15 cellular contexts compared by ENCODE assay signal in the genomic region with DNA sequence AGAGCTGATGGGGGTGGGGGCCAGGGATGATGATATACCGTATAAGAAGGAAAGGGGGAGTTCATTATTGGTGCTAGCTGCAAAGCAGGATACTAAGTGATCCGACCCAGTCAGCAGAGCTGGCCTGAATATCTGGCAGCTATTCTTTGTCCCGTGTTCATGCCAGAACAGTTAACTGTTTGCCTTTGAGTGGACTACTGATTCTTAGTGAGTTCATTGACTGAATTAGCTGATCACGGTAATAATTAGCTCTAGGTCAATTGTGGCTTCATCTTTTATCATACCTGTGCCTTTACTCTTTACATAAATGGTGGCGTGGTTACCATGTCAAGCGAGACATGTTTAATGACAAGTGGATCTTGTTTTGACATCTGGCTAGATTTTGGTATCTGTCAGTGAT. TPM values are rescaled to one million over a fixed set of nuclear protein-coding genes. Genes with fewer than 3 reads are reported as not detected.
DNase-seq lines count a peak whose midpoint lies in the region; ATAC-seq, FAIRE-seq and TF ChIP-seq lines count a peak whose summit lies in the region.
"Had no signal": no experiment of that assay in that cellular context is flagged by ENCODE, and none has a peak within 500 bp of the region (broad histone marks: within the 10 kb centered on the region; RNA-seq: fewer than 3 reads in every experiment).

No MANE protein-coding gene starts in this region.

- 90% methylated on average over 6 of the region's 6 CpGs for WGBS in HepG2 (ENCODE audit: low lambda C conversion rate)

- in situ Hi-C loops in HepG2 (cut with HindIII; ENCODE audit: extremely low pct_ligation_motif_present, low pct_unique_long_range_greater_than_20kb) = no loop called here

- no peaks in the 10 kb centered on the region for H3K27me3 Mint-ChIP-seq in MCF 10A (ENCODE audit: insufficient read depth, unreplicated experiment)
- H3K27me3 Mint-ChIP-seq in activated naive CD8-positive, alpha-beta T cell = no peaks in the 10 kb centered on the region
- H3K27me3 Mint-ChIP-seq: central memory CD8-positive, alpha-beta T cell had no signal

- H4K20me1 ChIP-seq in HepG2 (ENCODE audit: insufficient read depth, low read length) = peaks cover 35% of the 10 kb centered on the region

- H3K36me3 ChIP-seq in breast epithelium = peaks cover 5% of the 10 kb centered on the region
- peaks cover 46 to 75% of the 10 kb centered on the region in 2 experiments for H3K36me3 ChIP-seq in HepG2 (replicated peaks in 1 of 2; ENCODE audit: control insufficient read depth in 1 of 2, insufficient read depth in 2 of 2, low read length in 2 of 2)
- H3K36me3 ChIP-seq in subcutaneous abdominal adipose tissue (ENCODE audit: control insufficient read depth in 5 of 5, insufficient read depth in 5 of 5, low read length in 5 of 5) = peaks cover 52 to 74% (median 62%) of the 10 kb centered on the region in 5 donors

- ATAC-seq in HepG2 (no peak), HG02970 (IDR thresholded peaks at IDR 0.05; ENCODE audit: low FRiP score, unreplicated experiment) (no peak), GM21576 (IDR thresholded peaks at IDR 0.05; ENCODE audit: unreplicated experiment) (no peak)
- ATAC-seq: mucosa of descending colon had no signal

- TF ChIP-seq EP300 in HepG2 (IDR thresholded peaks at IDR 0.05; ENCODE audit: low read depth in 2 of 2, low read length in 2 of 2) (no peak), HepG2 (CRISPR knock-in tag; IDR thresholded peaks at IDR 0.05; ENCODE audit: borderline replicate concordance) (no peak)

- DNase-seq in MCF 10A (ENCODE audit: unreplicated experiment) = no peak
- no peak for DNase-seq in breast epithelium (ENCODE audit: low spot score in 2 of 2)
- DNase-seq in HepG2 (ENCODE audit: low spot score) = no peak
- no peak for DNase-seq in erythroblast (lab: John Stamatoyannopoulos, UW)
- DNase-seq: AML-193; mucosa of descending colon; NCI-H69; stimulated activated CD4-positive, alpha-beta T cell treated with anti-CD3 and anti-CD28 coated beads, Interleukin-4, amount 100 ng/mL, for 24 hours; stimulated activated naive CD4-positive, alpha-beta T cell treated with Interleukin-2 at 50 U/mL for 16 hours had no signal

- H3K36me3 Mint-ChIP-seq in MCF 10A (ENCODE audit: insufficient read depth, unreplicated experiment) = peaks cover 91% of the 10 kb centered on the region
- peaks cover 33% of the 10 kb centered on the region for H3K36me3 Mint-ChIP-seq in activated naive CD8-positive, alpha-beta T cell

- POLR2A ChIA-PET in MCF 10A (lab: Yijun Ruan, JAX) = interaction anchor here (0.6 kb wide), 2 partner anchors 9 to 21 kb away, joined by 3 to 4 read pairs; no protein-coding TSS in a partner anchor
- POLR2A ChIA-PET in HepG2 (lab: Yijun Ruan, JAX) = interaction anchor here (6.7 kb wide), 1 partner anchor 9 kb away, joined by 59 read pairs; no protein-coding TSS in a partner anchor

- peaks cover 75% of the 10 kb centered on the region for H3K79me2 ChIP-seq in HepG2 (ENCODE audit: insufficient read depth, low read length)

- H3K4me3 Mint-ChIP-seq in MCF 10A (ENCODE audit: unreplicated experiment) = no peak overlapping the region
- H3K4me3 Mint-ChIP-seq in activated naive CD8-positive, alpha-beta T cell = peak overlapping the region; percentile 74

- intact Hi-C loops in MCF 10A (cut with micrococcal nuclease) (no loop called here), breast epithelium (cut with DNase I; ENCODE audit: low total_unique reads) (no loop called here), HepG2 (cut with micrococcal nuclease; ENCODE audit: unreplicated experiment) (loop anchor here (5.0 kb wide), 1 partner anchor 32 kb away; no protein-coding TSS in a partner anchor)

- no peak overlapping the region for H2AFZ ChIP-seq in HepG2 (ENCODE audit: low read length)

- CTCF ChIA-PET in MCF 10A (lab: Yijun Ruan, JAX) (interaction anchor here (0.6 to 3.2 kb wide), 7 partner anchors 10 to 172 kb away, joined by 3 to 28 read pairs (median 5); no protein-coding TSS in a partner anchor), HepG2 (lab: Yijun Ruan, JAX; ENCODE audit: low intra/inter-chr PET ratio, low total read pairs) (no interaction called here)

- H3K4me2 ChIP-seq in HepG2 (ENCODE audit: low read depth, low read length) = no peak overlapping the region

- BruUV-seq in MCF 10A (replicated peaks; lab: Mats Ljungman, UMichigan) (no TSS peak), HepG2 (replicated peaks; lab: Mats Ljungman, UMichigan) (no TSS peak)

- H3K27ac ChIP-seq in breast epithelium = no peak overlapping the region
- no peak overlapping the region for H3K27ac ChIP-seq in HepG2 (ENCODE audit: extremely low read length, insufficient read depth, low read length)
- no peak overlapping the region for H3K27ac ChIP-seq in subcutaneous abdominal adipose tissue (ENCODE audit: low read depth, low read length)

- H3K9me3 ChIP-seq in breast epithelium (no peaks in the 10 kb centered on the region), HepG2 (ENCODE audit: low read length) (no peaks in the 10 kb centered on the region), subcutaneous abdominal adipose tissue (ENCODE audit: control insufficient read depth in 5 of 5, low read length in 5 of 5) (no peaks in the 10 kb centered on the region)
- H3K9me3 ChIP-seq: mucosa of descending colon had no signal

- TF ChIP-seq POLR2A in breast epithelium (IDR thresholded peaks at IDR 0.05) = no peak
- TF ChIP-seq POLR2A in HepG2 (IDR thresholded peaks at IDR 0.05; ENCODE audit: insufficient read depth in 1 of 2, low read depth in 2 of 2, low read length in 2 of 2) = peak in 1 of 2 experiments; percentile 28; a peak in 1 of 4 replicates
- no peak for TF ChIP-seq POLR2A in erythroblast (IDR thresholded peaks at IDR 0.05; ENCODE audit: low read length)

- TF ChIP-seq RAD21 in HepG2 (CRISPR knock-in tag; IDR thresholded peaks at IDR 0.05) = no peak

- H3K4me1 Mint-ChIP-seq in MCF 10A (ENCODE audit: insufficient read depth, unreplicated experiment) = peaks cover 22% of the 10 kb centered on the region
- peaks cover 73% of the 10 kb centered on the region for H3K4me1 Mint-ChIP-seq in activated naive CD8-positive, alpha-beta T cell (ENCODE audit: low read depth)

- no peak for FAIRE-seq in HepG2 (lab: Jason Lieb, UNC)
- FAIRE-seq: TTC549 had no signal

- H3K4me1 ChIP-seq in breast epithelium = peaks cover 0 to 7% of the 10 kb centered on the region in 2 donors
- H3K4me1 ChIP-seq in HepG2 (ENCODE audit: insufficient read depth, low read length) = peaks cover 46% of the 10 kb centered on the region
- peaks cover 0 to 34% (median 20%) of the 10 kb centered on the region in 5 donors for H3K4me1 ChIP-seq in subcutaneous abdominal adipose tissue (ENCODE audit: control insufficient read depth in 5 of 5, insufficient read depth in 5 of 5, low read length in 5 of 5)

- peak overlapping the region; percentile 26 for H3K27ac Mint-ChIP-seq in MCF 10A (ENCODE audit: low read depth, unreplicated experiment)
- peak overlapping the region; percentile 78 for H3K27ac Mint-ChIP-seq in activated naive CD8-positive, alpha-beta T cell

- H3K4me3 ChIP-seq in breast epithelium (peak overlapping the region in 1 of 3 donors; percentile 13), HepG2 (replicated peaks in 1 of 3; ENCODE audit: insufficient read depth in 1 of 3, low read depth in 2 of 3, low read length in 3 of 3) (no peak overlapping the region), subcutaneous abdominal adipose tissue (ENCODE audit: low read depth in 1 of 5, low read length in 5 of 5) (no peak overlapping the region)
- H3K4me3 ChIP-seq: mucosa of descending colon had no signal

- no peak for TF ChIP-seq CTCF in MCF 10A (IDR thresholded peaks at IDR 0.05; ENCODE audit: unreplicated experiment)
- TF ChIP-seq CTCF in breast epithelium (IDR thresholded peaks at IDR 0.05) = no peak
- TF ChIP-seq CTCF in HepG2 (CRISPR knock-in tag; IDR thresholded peaks at IDR 0.05) = no peak

- H3K9me3 Mint-ChIP-seq in MCF 10A (ENCODE audit: unreplicated experiment) = no peaks in the 10 kb centered on the region
- no peaks in the 10 kb centered on the region for H3K9me3 Mint-ChIP-seq in activated naive CD8-positive, alpha-beta T cell (ENCODE audit: low read depth)
- H3K9me3 Mint-ChIP-seq: central memory CD8-positive, alpha-beta T cell had no signal

- H3K27me3 ChIP-seq in breast epithelium (no peaks in the 10 kb centered on the region), HepG2 (ENCODE audit: control insufficient read depth in 1 of 2, insufficient read depth in 2 of 2, low read length in 2 of 2) (no peaks in the 10 kb centered on the region), subcutaneous abdominal adipose tissue (ENCODE audit: control insufficient read depth in 5 of 5, insufficient read depth in 4 of 5, low read length in 5 of 5) (no peaks in the 10 kb centered on the region)

- H3K9ac ChIP-seq in HepG2 (ENCODE audit: insufficient read depth, low read depth, low read length) (no peak overlapping the region), subcutaneous abdominal adipose tissue (ENCODE audit: low read length in 5 of 5) (peak overlapping the region in 4 of 5 donors; percentile 35 to 67 (median 42))

RNA-seq across cellular contexts. Expression of a gene that starts 5.3 kb away (rescaled TPM):
- total RNA-seq in MCF 10A (2022) = 522 and 609 TPM in 2 replicates
- 100 to 1,000 TPM; 148 to 238 (median 189) TPM for total RNA-seq in breast epithelium
- total RNA-seq in HepG2 (2016; rRNA removed; fragmentation: Illumina TruSeq; extraction: Trizol) = 424 and 443 TPM in 2 replicates
- 39.2 and 44.6 TPM in 2 replicates for total RNA-seq in HepG2 (2016; cell fraction: cytosol; rRNA removed; fragmentation: Illumina TruSeq; extraction: Trizol; ENCODE audit: low read depth)
- total RNA-seq in HepG2 (2016; cell fraction: insoluble cytoplasmic fraction; rRNA removed; fragmentation: Illumina TruSeq; extraction: Trizol) = 408 and 433 TPM in 2 replicates
- 113 and 126 TPM in 2 replicates for total RNA-seq in HepG2 (2016; cell fraction: membrane; rRNA removed; fragmentation: Illumina TruSeq; extraction: Trizol)
- total RNA-seq in HepG2 (2016; cell fraction: nucleus; rRNA removed; fragmentation: Illumina TruSeq; extraction: Trizol) = 217 and 252 TPM in 2 replicates
- polyA plus RNA-seq in HepG2 (2011; rRNA removed) = 164 and 169 TPM in 2 replicates
- polyA plus RNA-seq in HepG2 (2011; cell fraction: cytosol; rRNA removed) = 81.9 and 93.5 TPM in 2 replicates
- 158 and 166 TPM in 2 replicates for polyA plus RNA-seq in HepG2 (2011; cell fraction: nucleus; rRNA removed)
- 249 and 287 TPM in 2 replicates for polyA plus RNA-seq in HepG2 (2012)
- 7.4 and 10.3 TPM in 2 replicates for polyA plus RNA-seq in HepG2 (2016; cell fraction: cytosol; fragmentation: Illumina TruSeq; extraction: Trizol; ENCODE audit: low read depth)
- polyA plus RNA-seq in HepG2 (2016; cell fraction: insoluble cytoplasmic fraction; fragmentation: Illumina TruSeq; extraction: Trizol; ENCODE audit: low read depth) = 390 TPM in 2 replicates
- polyA plus RNA-seq in HepG2 (2016; cell fraction: membrane; fragmentation: Illumina TruSeq; extraction: Trizol; ENCODE audit: low read depth) = 36.4 and 43.8 TPM in 2 replicates
- polyA plus RNA-seq in HepG2 (2016; cell fraction: nucleus; fragmentation: Illumina TruSeq; extraction: Trizol; ENCODE audit: insufficient read depth, low read depth) = 416 and 457 TPM in 2 replicates
- 266 and 436 TPM in 2 replicates for polyA minus RNA-seq in HepG2 (2011; rRNA and poly(A)+ RNA removed; ENCODE audit: low replicate concordance)
- 150 and 163 TPM in 2 replicates for polyA minus RNA-seq in HepG2 (2011; cell fraction: cytosol; rRNA and poly(A)+ RNA removed)
- 84.6 and 120 TPM in 2 replicates for polyA minus RNA-seq in HepG2 (2011; cell fraction: nucleus; rRNA and poly(A)+ RNA removed)

RNA-seq across cellular contexts. Expression of a gene that starts 39.0 kb away (rescaled TPM):
- 0.40 and 1.5 TPM in 2 replicates for total RNA-seq in MCF 10A (2022)
- 10 to 100 TPM in 1 of 3 donors, 1 to 10 TPM in 2; 4.5 to 11.5 (median 8.3) TPM for total RNA-seq in breast epithelium
- 2.6 and 3.0 TPM in 2 replicates for total RNA-seq in HepG2 (2016; rRNA removed; fragmentation: Illumina TruSeq; extraction: Trizol)
- 0.88 and 1.4 TPM in 2 replicates for total RNA-seq in HepG2 (2016; cell fraction: cytosol; rRNA removed; fragmentation: Illumina TruSeq; extraction: Trizol; ENCODE audit: low read depth)
- total RNA-seq in HepG2 (2016; cell fraction: insoluble cytoplasmic fraction; rRNA removed; fragmentation: Illumina TruSeq; extraction: Trizol) = 2.8 and 3.8 TPM in 2 replicates
- 2.5 and 2.9 TPM in 2 replicates for total RNA-seq in HepG2 (2016; cell fraction: membrane; rRNA removed; fragmentation: Illumina TruSeq; extraction: Trizol)
- total RNA-seq in HepG2 (2016; cell fraction: nucleus; rRNA removed; fragmentation: Illumina TruSeq; extraction: Trizol) = 2.6 and 4.3 TPM in 2 replicates
- 7.0 and 10.9 TPM in 2 replicates for polyA plus RNA-seq in HepG2 (2011; rRNA removed)
- polyA plus RNA-seq in HepG2 (2011; cell fraction: cytosol; rRNA removed) = 4.9 and 5.8 TPM in 2 replicates
- 50.3 and 56.8 TPM in 2 replicates for polyA plus RNA-seq in HepG2 (2011; cell fraction: nucleus; rRNA removed)
- 11.8 and 15.7 TPM in 2 replicates for polyA plus RNA-seq in HepG2 (2012)
- polyA plus RNA-seq in HepG2 (2016; cell fraction: cytosol; fragmentation: Illumina TruSeq; extraction: Trizol; ENCODE audit: low read depth) = 0.86 and 1.4 TPM in 2 replicates
- 2.8 and 3.9 TPM in 2 replicates for polyA plus RNA-seq in HepG2 (2016; cell fraction: insoluble cytoplasmic fraction; fragmentation: Illumina TruSeq; extraction: Trizol; ENCODE audit: low read depth)
- polyA plus RNA-seq in HepG2 (2016; cell fraction: membrane; fragmentation: Illumina TruSeq; extraction: Trizol; ENCODE audit: low read depth) = 1.6 and 2.8 TPM in 2 replicates
- polyA plus RNA-seq in HepG2 (2016; cell fraction: nucleus; fragmentation: Illumina TruSeq; extraction: Trizol; ENCODE audit: insufficient read depth, low read depth) = 17.9 and 18.3 TPM in 2 replicates
- polyA minus RNA-seq in HepG2 (2011; rRNA and poly(A)+ RNA removed; ENCODE audit: low replicate concordance) = 0.16 and 7.4 TPM in 2 replicates
- polyA minus RNA-seq in HepG2 (2011; cell fraction: cytosol; rRNA and poly(A)+ RNA removed) = 1.8 and 5.3 TPM in 2 replicates
- 4.2 and 6.6 TPM in 2 replicates for polyA minus RNA-seq in HepG2 (2011; cell fraction: nucleus; rRNA and poly(A)+ RNA removed)
